In genomic region chr12:42475055-42475454, GRCh38 we compare ENCODE assay signal across 15 cellular contexts.
DNase-seq lines count a peak whose midpoint lies in the region; ATAC-seq and TF ChIP-seq lines count a peak whose summit lies in the region.
"Had no signal": no experiment of that assay in that cellular context is flagged by ENCODE, and none has a peak within 500 bp of the region (broad histone marks: within the 10 kb centered on the region; RNA-seq: fewer than 3 reads in every experiment).

No MANE protein-coding gene starts in this region.

- H3K23me2 ChIP-seq in H9 (ENCODE audit: insufficient read length, low read depth, low read length, poor library complexity, severe bottlenecking): no peaks in the 10 kb centered on the region

- peaks cover 27% of the 10 kb centered on the region; the same call in 1 of the 2 replicates for H3K79me2 ChIP-seq in H9 (ENCODE audit: insufficient read depth, low read length)

- H3K23ac ChIP-seq in H9 (ENCODE audit: insufficient read length, low read depth, low read length): no peak overlapping the region

- peaks cover 60% of the 10 kb centered on the region for H3K4me1 Mint-ChIP-seq in nephron progenitor cell
- peaks cover 56 to 69% of the 10 kb centered on the region in 2 experiments for H3K4me1 Mint-ChIP-seq in H9

- H2BK5ac ChIP-seq in H9 (ENCODE audit: insufficient read length, low read length): no peak overlapping the region

- H3K4me3 Mint-ChIP-seq in nephron progenitor cell (no peak overlapping the region), H9 (no peak overlapping the region)
- H3K4me3 Mint-ChIP-seq: activated CD8-positive, alpha-beta memory T cell treated with anti-CD3 and anti-CD28 coated beads, Interleukin-2, amount 10 ng/mL, durations not matched to agents 7 days and 5 days; dendritic cell treated with granulocyte-macrophage colony-stimulating factor and Interleukin-4, amounts not matched to agents 40 ng/mL and 50 ng/mL, for 4 days; naive thymus-derived CD4-positive, alpha-beta T cell had no signal

- H3T11ph ChIP-seq in H9 (ENCODE audit: low read length): no peak overlapping the region

- no peaks in the 10 kb centered on the region for H3K27me3 ChIP-seq in H9 (ENCODE audit: insufficient read depth, low read length)
- H3K27me3 ChIP-seq: foreskin keratinocyte had no signal

- H3K4me2 ChIP-seq in H9 (ENCODE audit: insufficient read depth, insufficient read length, low read length): no peak overlapping the region

- no peak overlapping the region for H2AK5ac ChIP-seq in H9 (ENCODE audit: insufficient read length, low read length)

- no peak overlapping the region for H3K27ac ChIP-seq in H9 (ENCODE audit: insufficient read length, low read depth, low read length)
- H3K27ac ChIP-seq: 22Rv1, foreskin keratinocyte, transverse colon had no signal

- no peak overlapping the region for H2BK20ac ChIP-seq in H9 (ENCODE audit: low read depth, low read length, poor library complexity, severe bottlenecking)

- H3K27ac Mint-ChIP-seq in nephron progenitor cell (peak overlapping the region; percentile 96), H9 (peak overlapping the region in 1 of 3 experiments; percentile 28; a peak in 1 of 7 replicates)
- H3K27ac Mint-ChIP-seq: activated CD8-positive, alpha-beta memory T cell treated with anti-CD3 and anti-CD28 coated beads, Interleukin-2, amount 10 ng/mL, durations not matched to agents 7 days and 5 days; dendritic cell treated with granulocyte-macrophage colony-stimulating factor and Interleukin-4, amounts not matched to agents 40 ng/mL and 50 ng/mL, for 4 days; naive thymus-derived CD4-positive, alpha-beta T cell had no signal

- no peak overlapping the region for H2BK12ac ChIP-seq in H9 (ENCODE audit: insufficient read length, low read depth, low read length)

- no peak overlapping the region for H2BK15ac ChIP-seq in H9 (ENCODE audit: low read depth, low read length)

- H2BK120ac ChIP-seq in H9 (ENCODE audit: low read depth, low read length, poor library complexity, severe bottlenecking): no peak overlapping the region

- no peaks in the 10 kb centered on the region for H4K20me1 ChIP-seq in H9 (ENCODE audit: control insufficient read depth, insufficient read depth, insufficient read length)

- no peak overlapping the region for H3K9ac ChIP-seq in H9 (ENCODE audit: extremely low read depth, insufficient read length, low read length)

- no peaks in the 10 kb centered on the region for H3K79me1 ChIP-seq in H9 (ENCODE audit: insufficient read depth, low read depth, low read length, poor library complexity, severe bottlenecking)

- H3K9me3 Mint-ChIP-seq in nephron progenitor cell: no peaks in the 10 kb centered on the region
- no peaks in the 10 kb centered on the region for H3K9me3 Mint-ChIP-seq in H9
- H3K9me3 Mint-ChIP-seq: dendritic cell treated with granulocyte-macrophage colony-stimulating factor and Interleukin-4, amounts not matched to agents 40 ng/mL and 50 ng/mL, for 4 days had no signal

- H3K36me3 Mint-ChIP-seq in nephron progenitor cell (ENCODE audit: low read depth) (peaks cover 28% of the 10 kb centered on the region), H9 (ENCODE audit: insufficient read depth in 1 of 3, low read depth in 3 of 3) (peaks cover 15 to 40% (median 28%) of the 10 kb centered on the region in 3 experiments; a peak in 6 of 7 replicates)
- H3K36me3 Mint-ChIP-seq: activated CD8-positive, alpha-beta memory T cell treated with anti-CD3 and anti-CD28 coated beads, Interleukin-2, amount 10 ng/mL, durations not matched to agents 7 days and 5 days; naive thymus-derived CD4-positive, alpha-beta T cell had no signal

- DNase-seq in DMS53 (lab: John Stamatoyannopoulos, UW) (peak; percentile 61), DMS53 treated with DMSO at 0.1 percent for 48 hours (lab: John Stamatoyannopoulos, UW; ENCODE audit: unreplicated experiment) (no peak), NCI-H187 treated with DMSO at 0.1 percent for 48 hours (lab: John Stamatoyannopoulos, UW) (peak; percentile 87), nephron progenitor cell (no peak), H9 (no peak)
- no peak for DNase-seq in activated CD8-positive, alpha-beta memory T cell treated with anti-CD3 and anti-CD28 coated beads for 24 hours
- DNase-seq: activated CD8-positive, alpha-beta memory T cell treated with anti-CD3 and anti-CD28 coated beads, Interleukin-2, amount 10 ng/mL, durations not matched to agents 7 days and 5 days; COR-L47; naive thymus-derived CD4-positive, alpha-beta T cell; transverse colon had no signal

- no peak overlapping the region for H4K8ac ChIP-seq in H9 (replicated peaks; ENCODE audit: insufficient read length, low read depth, low read length)

- no peak overlapping the region for H3K14ac ChIP-seq in H9 (ENCODE audit: insufficient read depth, low read length)

- H3K27me3 Mint-ChIP-seq in nephron progenitor cell (ENCODE audit: low read depth, poor library complexity) (peaks cover 3% of the 10 kb centered on the region), H9 (ENCODE audit: low read depth) (peaks cover 4% of the 10 kb centered on the region)

- WGBS in H9 (ENCODE audit: extremely low coverage, insufficient read length, low lambda C conversion rate): no CpG with 5 or more reads among the region's 3 CpGs

- H3K56ac ChIP-seq in H9 (ENCODE audit: insufficient read length, low read depth, low read length): no peak overlapping the region

- no peaks in the 10 kb centered on the region for H3K9me3 ChIP-seq in H9 (ENCODE audit: control insufficient read depth, low read depth, low read length)
- H3K9me3 ChIP-seq: transverse colon had no signal

- TF ChIP-seq CTCF in nephron progenitor cell (IDR thresholded peaks at IDR 0.05) (no peak), H9 (conservative IDR thresholded peaks at IDR 0.05) (no peak)

- peaks cover 14% of the 10 kb centered on the region for H3K4me1 ChIP-seq in H9 (ENCODE audit: insufficient read depth, low read length)

- peak; percentile 38 for ATAC-seq in HG02588 (IDR thresholded peaks at IDR 0.05; ENCODE audit: unreplicated experiment)
- ATAC-seq in GM21526 (IDR thresholded peaks at IDR 0.05; ENCODE audit: low FRiP score, unreplicated experiment): no peak
- ATAC-seq: activated CD8-positive, alpha-beta memory T cell treated with anti-CD3 and anti-CD28 coated beads, Interleukin-2, amount 10 ng/mL, durations not matched to agents 7 days and 5 days; naive thymus-derived CD4-positive, alpha-beta T cell had no signal

- H4K5ac ChIP-seq in H9 (ENCODE audit: insufficient read length, low read depth, low read length): no peak overlapping the region

- no peak overlapping the region for H2AFZ ChIP-seq in H9 (ENCODE audit: low read length)

- no peak overlapping the region for H4K91ac ChIP-seq in H9 (ENCODE audit: insufficient read length, low read depth, low read length)

- H3K18ac ChIP-seq in H9 (ENCODE audit: insufficient read length, low read depth, low read length): no peak overlapping the region

- no peak overlapping the region for H3K4ac ChIP-seq in H9 (ENCODE audit: low read depth, low read length)

Comparison
In these comparisons a context has a peak if more than half of its experiments do, and no peak if none do; other contexts are left out.
1. DNase-seq: peak in DMS53 (single experiment) and NCI-H187 treated with DMSO at 0.1 percent for 48 hours (single experiment); none in DMS53 treated with DMSO at 0.1 percent for 48 hours (single experiment), nephron progenitor cell (single experiment), activated CD8-positive, alpha-beta memory T cell treated with anti-CD3 and anti-CD28 coated beads for 24 hours (single experiment) and H9 (single experiment).